8 cellular contexts compared by ENCODE assay signal in genomic region chr1:94998748-94999147, GRCh38.
"Had no signal": no experiment of that assay in that cellular context is flagged by ENCODE, and none has a peak within 500 bp of the region (broad histone marks: within the 10 kb centered on the region; RNA-seq: fewer than 3 reads in every experiment).

No MANE protein-coding gene starts in this region.

- H2AFZ ChIP-seq: GM23338 had no signal

- H3K27ac Mint-ChIP-seq: GM23338, IgD-negative memory B cell had no signal

- H3K9me3 Mint-ChIP-seq: GM23338, H9, IgD-negative memory B cell had no signal

- ATAC-seq: HepG2 had no signal

- H3K4me1 Mint-ChIP-seq: IgD-negative memory B cell had no signal

- DNase-seq: H9, HCEC 1CT had no signal

- H3K4me3 Mint-ChIP-seq: GM23338, H9, IgD-negative memory B cell had no signal

- FAIRE-seq: H1, H54, HepG2 had no signal

- H3K27me3 Mint-ChIP-seq: IgD-negative memory B cell had no signal

- H3K4me3 ChIP-seq: GM23338 had no signal

- H3K27ac ChIP-seq: HL-60 had no signal

- H3K4me2 ChIP-seq: GM23338 had no signal
